32 cellular contexts compared by ENCODE assay signal in the genomic region with DNA sequence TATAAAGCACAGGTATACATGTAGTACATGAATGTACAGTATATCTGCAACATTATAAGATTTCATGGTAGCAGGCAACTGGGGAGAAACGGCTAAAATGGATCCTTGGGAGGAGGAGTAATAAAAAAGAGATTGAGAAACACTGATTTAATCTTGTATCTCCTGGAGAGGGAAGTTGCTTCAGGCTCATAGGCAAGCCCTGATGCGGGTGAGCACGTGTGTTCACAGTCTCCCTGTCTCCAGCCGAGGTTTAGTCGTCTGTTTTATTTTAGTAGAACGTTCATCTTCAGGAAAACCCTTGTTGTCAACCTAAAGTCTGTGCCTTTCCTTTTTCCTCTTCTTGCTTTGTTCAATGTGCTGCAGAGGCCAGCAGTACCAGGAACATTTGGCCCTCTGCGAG. TPM values are rescaled to one million over a fixed set of nuclear protein-coding genes. Genes with fewer than 3 reads are reported as not detected.
"Had no signal": no experiment of that assay in that cellular context is flagged by ENCODE, and none has a peak within 500 bp of the region (broad histone marks: within the 10 kb centered on the region; RNA-seq: fewer than 3 reads in every experiment).

No MANE protein-coding gene starts in this region.

- ATAC-seq: naive thymus-derived CD8-positive, alpha-beta T cell; natural killer cell treated with Interleukin-12 subunit alpha and Interleukin-12 subunit beta and Interleukin-15 and Interleukin-18, amount 100 ng/mL, for 72 hours; psoas muscle; right cardiac atrium; stimulated activated effector memory CD8-positive, alpha-beta T cell treated with anti-CD3 and anti-CD28 coated beads, Interleukin-12 subunit alpha, Interleukin-12 subunit beta, amount 100 ng/mL, for 72 hours; stimulated activated naive B cell treated with anti-CD40 and anti-IgM and Interleukin-4, amounts not matched to agents 10 μg/mL and 1 μg/mL and 100 μg/mL, for 72 hours; stimulated activated naive CD8-positive, alpha-beta T cell treated with anti-CD3 and anti-CD28 coated beads, Interleukin-15, amount 100 ng/mL, for 72 hours; stimulated activated naive CD8-positive, alpha-beta T cell treated with anti-CD3 and anti-CD28 coated beads, Interleukin-15, Interleukin-2, amounts not matched to agents 100 U/mL and 50 U/mL, for 24 hours; upper lobe of right lung had no signal

- DNase-seq: naive B cell; naive thymus-derived CD8-positive, alpha-beta T cell; nephron progenitor cell; nucleus accumbens; ovary; posterior cingulate gyrus; psoas muscle; right cardiac atrium; right lobe of liver; sigmoid colon; small intestine; stimulated activated CD4-positive, alpha-beta T cell treated with anti-CD3 and anti-CD28 coated beads, Interleukin-15, amount 100 ng/mL, for 24 hours; stimulated activated CD4-positive, alpha-beta T cell treated with anti-CD3 and anti-CD28 coated beads, Interleukin-2, amount 100 ng/mL, for 24 hours; stimulated activated CD4-positive, alpha-beta T cell treated with anti-CD3 and anti-CD28 coated beads, Interleukin-2, amount 100 ng/mL, for 48 hours; stimulated activated CD4-positive, alpha-beta T cell treated with anti-CD3 and anti-CD28 coated beads, Interleukin-4, amount 100 ng/mL, for 24 hours; stimulated activated naive B cell treated with anti-CD40 and anti-IgM and Interleukin-4, amounts not matched to agents 10 μg/mL and 1 μg/mL and 100 μg/mL, for 72 hours; stimulated activated naive CD8-positive, alpha-beta T cell treated with anti-CD3 and anti-CD28 coated beads, Interleukin-15, amount 100 ng/mL, for 72 hours; stimulated activated naive CD8-positive, alpha-beta T cell treated with anti-CD3 and anti-CD28 coated beads, Interleukin-15, Interleukin-2, amounts not matched to agents 100 U/mL and 50 U/mL, for 24 hours; thyroid gland; upper lobe of right lung; uterus had no signal

- H3K9me3 Mint-ChIP-seq: naive B cell; naive thymus-derived CD8-positive, alpha-beta T cell; natural killer cell treated with Interleukin-12 subunit alpha and Interleukin-12 subunit beta and Interleukin-15 and Interleukin-18, amount 100 ng/mL, for 72 hours; nephron progenitor cell; neural crest cell; stimulated activated effector memory CD8-positive, alpha-beta T cell treated with anti-CD3 and anti-CD28 coated beads, Interleukin-12 subunit alpha, Interleukin-12 subunit beta, amount 100 ng/mL, for 72 hours; stimulated activated naive B cell treated with anti-CD40 and anti-IgM and Interleukin-4, amounts not matched to agents 10 μg/mL and 1 μg/mL and 100 μg/mL, for 72 hours; stimulated activated naive CD8-positive, alpha-beta T cell treated with anti-CD3 and anti-CD28 coated beads, Interleukin-15, amount 100 ng/mL, for 72 hours; type B pancreatic cell had no signal

- H3K36me3 Mint-ChIP-seq: naive B cell; naive thymus-derived CD8-positive, alpha-beta T cell; natural killer cell treated with Interleukin-12 subunit alpha and Interleukin-12 subunit beta and Interleukin-15 and Interleukin-18, amount 100 ng/mL, for 72 hours; stimulated activated effector memory CD8-positive, alpha-beta T cell treated with anti-CD3 and anti-CD28 coated beads, Interleukin-12 subunit alpha, Interleukin-12 subunit beta, amount 100 ng/mL, for 72 hours; stimulated activated naive B cell treated with anti-CD40 and anti-IgM and Interleukin-4, amounts not matched to agents 10 μg/mL and 1 μg/mL and 100 μg/mL, for 72 hours; type B pancreatic cell had no signal

- FAIRE-seq: small intestine had no signal

- H3K79me2 ChIP-seq: parathyroid adenoma had no signal

- H3K27ac ChIP-seq: neutrophil, ovary, parathyroid adenoma, psoas muscle, right lobe of liver, sigmoid colon, thoracic aorta, thyroid gland, tibial nerve, upper lobe of right lung, uterus had no signal

- H3K4me3 Mint-ChIP-seq: naive B cell; naive thymus-derived CD8-positive, alpha-beta T cell; natural killer cell treated with Interleukin-12 subunit alpha and Interleukin-12 subunit beta and Interleukin-15 and Interleukin-18, amount 100 ng/mL, for 72 hours; nephron progenitor cell; neural crest cell; stimulated activated effector memory CD8-positive, alpha-beta T cell treated with anti-CD3 and anti-CD28 coated beads, Interleukin-12 subunit alpha, Interleukin-12 subunit beta, amount 100 ng/mL, for 72 hours; stimulated activated naive B cell treated with anti-CD40 and anti-IgM and Interleukin-4, amounts not matched to agents 10 μg/mL and 1 μg/mL and 100 μg/mL, for 72 hours; stimulated activated naive CD8-positive, alpha-beta T cell treated with anti-CD3 and anti-CD28 coated beads, Interleukin-15, amount 100 ng/mL, for 72 hours; type B pancreatic cell had no signal

- H3K4me3 ChIP-seq: ovary, psoas muscle, right lobe of liver, sigmoid colon, thoracic aorta, thyroid gland, tibial nerve, upper lobe of right lung, uterus had no signal

- H3K4me1 ChIP-seq: parathyroid adenoma, psoas muscle, tibial nerve, upper lobe of right lung, uterus had no signal

- H3K36me3 ChIP-seq: neutrophil, ovary, sigmoid colon, thoracic aorta, thyroid gland, uterus had no signal

- H2AFZ ChIP-seq: parathyroid adenoma had no signal

- H3K27ac Mint-ChIP-seq: naive B cell; naive thymus-derived CD8-positive, alpha-beta T cell; natural killer cell treated with Interleukin-12 subunit alpha and Interleukin-12 subunit beta and Interleukin-15 and Interleukin-18, amount 100 ng/mL, for 72 hours; nephron progenitor cell; progenitor cell of endocrine pancreas; stimulated activated effector memory CD8-positive, alpha-beta T cell treated with anti-CD3 and anti-CD28 coated beads, Interleukin-12 subunit alpha, Interleukin-12 subunit beta, amount 100 ng/mL, for 72 hours; stimulated activated naive B cell treated with anti-CD40 and anti-IgM and Interleukin-4, amounts not matched to agents 10 μg/mL and 1 μg/mL and 100 μg/mL, for 72 hours; type B pancreatic cell had no signal

- H3K9me3 ChIP-seq: neutrophil, ovary, psoas muscle, right lobe of liver, sigmoid colon, thoracic aorta, thyroid gland, tibial nerve, upper lobe of right lung, uterus had no signal

- H3K9ac ChIP-seq: parathyroid adenoma had no signal

- H3K4me1 Mint-ChIP-seq: naive B cell; naive thymus-derived CD8-positive, alpha-beta T cell; nephron progenitor cell; stimulated activated effector memory CD8-positive, alpha-beta T cell treated with anti-CD3 and anti-CD28 coated beads, Interleukin-12 subunit alpha, Interleukin-12 subunit beta, amount 100 ng/mL, for 72 hours; stimulated activated naive B cell treated with anti-CD40 and anti-IgM and Interleukin-4, amounts not matched to agents 10 μg/mL and 1 μg/mL and 100 μg/mL, for 72 hours; stimulated activated naive CD8-positive, alpha-beta T cell treated with anti-CD3 and anti-CD28 coated beads, Interleukin-15, amount 100 ng/mL, for 72 hours had no signal

- H3K27me3 Mint-ChIP-seq: naive B cell; progenitor cell of endocrine pancreas; stimulated activated naive B cell treated with anti-CD40 and anti-IgM and Interleukin-4, amounts not matched to agents 10 μg/mL and 1 μg/mL and 100 μg/mL, for 72 hours; stimulated activated naive CD8-positive, alpha-beta T cell treated with anti-CD3 and anti-CD28 coated beads, Interleukin-15, amount 100 ng/mL, for 72 hours; type B pancreatic cell had no signal

- H3K27me3 ChIP-seq: neutrophil, ovary, right lobe of liver, sigmoid colon, thyroid gland, tibial nerve, upper lobe of right lung, uterus had no signal

RNA-seq across cellular contexts. Expression of a gene that starts 21.8 kb away (rescaled TPM):
- total RNA-seq: naive thymus-derived CD8-positive, alpha-beta T cell; natural killer cell treated with Interleukin-12 subunit alpha and Interleukin-12 subunit beta and Interleukin-15 and Interleukin-18, amount 100 ng/mL, for 72 hours; skeletal muscle tissue; thoracic aorta; urinary bladder had no signal
- polyA plus RNA-seq: naive thymus-derived CD8-positive, alpha-beta T cell had no signal
